21 cellular contexts compared by ENCODE assay signal in the genomic region with DNA sequence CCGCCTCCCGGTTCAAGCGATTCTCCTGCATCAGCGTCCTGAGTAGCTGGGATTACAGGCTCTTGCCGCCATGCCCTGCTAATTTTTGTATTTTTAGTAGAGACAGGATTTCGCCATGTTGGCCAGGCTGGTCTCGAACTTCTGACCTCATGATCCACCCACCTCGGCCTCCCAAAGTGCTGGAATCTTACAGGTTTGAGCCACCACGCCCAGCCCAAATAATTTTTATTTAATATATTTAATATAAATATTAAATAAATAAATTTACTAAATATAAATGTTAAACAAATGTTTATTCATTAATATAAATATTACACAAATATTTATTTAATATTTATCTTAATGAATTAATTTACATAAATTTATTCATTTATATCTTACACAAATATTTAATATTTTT.
A peak's percentile ranks its signal among the peaks of the same experiment; 100 is the strongest.
DNase-seq lines count a peak whose midpoint lies in the region; ATAC-seq and TF ChIP-seq lines count a peak whose summit lies in the region.
"Had no signal": no experiment of that assay in that cellular context is flagged by ENCODE, and none has a peak within 500 bp of the region (broad histone marks: within the 10 kb centered on the region; RNA-seq: fewer than 3 reads in every experiment).

No MANE protein-coding gene starts in this region.

- TF ChIP-seq CTCF in endodermal cell (conservative IDR thresholded peaks at IDR 0.05) = no peak
- TF ChIP-seq CTCF in spleen (IDR thresholded peaks at IDR 0.05 in 8 of 11, conservative IDR thresholded peaks at IDR 0.05 in 3 of 11) = no peak
- TF ChIP-seq CTCF in lower lobe of right lung (IDR thresholded peaks at IDR 0.05) = no peak

- intact Hi-C loops in spleen (cut with DNase I; ENCODE audit: low total_unique reads) = no loop called here
- intact Hi-C loops in lower lobe of right lung (cut with DNase I) = no loop called here

- H3K27ac ChIP-seq in endodermal cell (ENCODE audit: low read depth, low read length) = no peak overlapping the region
- H3K27ac ChIP-seq in spleen = no peak overlapping the region
- H3K27ac ChIP-seq in lower lobe of right lung = no peak overlapping the region
- H3K27ac ChIP-seq: A549; BLaER1 treated with 17β-estradiol and CSF1 and Interleukin-3, amounts not matched to agents 10 nM and 100 nM; GM23248 had no signal

- H3K9ac ChIP-seq in endodermal cell (ENCODE audit: extremely low read depth, low read length, poor library complexity, severe bottlenecking) = no peak overlapping the region
- H3K9ac ChIP-seq: BLaER1 treated with 17β-estradiol and CSF1 and Interleukin-3, amounts not matched to agents 10 nM and 100 nM; GM23248 had no signal

- H3K9me3 ChIP-seq in endodermal cell (ENCODE audit: control insufficient read depth, low read length) (no peaks in the 10 kb centered on the region), spleen (peaks cover 0 to 17% (median 0%) of the 10 kb centered on the region in 8 donors), lower lobe of right lung (no peaks in the 10 kb centered on the region)
- H3K9me3 ChIP-seq: A549, BE2C had no signal

- no peak for TF ChIP-seq POLR2A in spleen (IDR thresholded peaks at IDR 0.05)

- DNase-seq in stimulated activated CD4-positive, alpha-beta T cell treated with anti-CD3 and anti-CD28 coated beads, Interleukin-15, amount 100 ng/mL, for 24 hours = peak; percentile 7
- no peak for DNase-seq in stimulated activated CD4-positive, alpha-beta T cell treated with anti-CD3 and anti-CD28 coated beads, Interleukin-2, amount 100 ng/mL, for 24 hours
- peak; percentile 22 for DNase-seq in endodermal cell
- DNase-seq in spleen = peak; percentile 1
- no peak for DNase-seq in lower lobe of right lung
- DNase-seq in SIG-M5 (lab: John Stamatoyannopoulos, UW) = no peak
- DNase-seq: 8988T; ACHN; AML-193; BE2C; CD4-positive, alpha-beta T cell; CD8-positive, alpha-beta memory T cell; DMS53; DMS79 treated with DMSO at 0.1 percent for 48 hours; GM23248; H9 had no signal

- H3K4me1 Mint-ChIP-seq in endodermal cell = no peaks in the 10 kb centered on the region
- H3K4me1 Mint-ChIP-seq: CD14-positive monocyte; CD8-positive, alpha-beta memory T cell had no signal

- no peak overlapping the region for H3K27ac Mint-ChIP-seq in endodermal cell
- H3K27ac Mint-ChIP-seq: CD14-positive monocyte; CD4-positive, alpha-beta T cell; CD8-positive, alpha-beta memory T cell; H9 had no signal

- no peak overlapping the region for H3K4me3 Mint-ChIP-seq in endodermal cell
- H3K4me3 Mint-ChIP-seq: CD14-positive monocyte; CD4-positive, alpha-beta T cell; CD8-positive, alpha-beta memory T cell; H9 had no signal

- H3K4me3 ChIP-seq in endodermal cell (ENCODE audit: low read length) (no peak overlapping the region), spleen (no peak overlapping the region), lower lobe of right lung (no peak overlapping the region)
- H3K4me3 ChIP-seq: A549; BLaER1 treated with 17β-estradiol and CSF1 and Interleukin-3, amounts not matched to agents 10 nM and 100 nM; GM23248 had no signal

- 85 to 95% methylated on average over 7 to 8 of the region's 9 CpGs for WGBS in endodermal cell (ENCODE audit: insufficient coverage in 1 of 2, insufficient read length in 1 of 2), 2 experiments
- 79 to 93% (median 87%) methylated on average over 9 of the region's 9 CpGs for WGBS in spleen, 5 donors

- H3K36me3 ChIP-seq in endodermal cell (ENCODE audit: control insufficient read depth, insufficient read depth, low read length) (no peaks in the 10 kb centered on the region), spleen (no peaks in the 10 kb centered on the region), lower lobe of right lung (no peaks in the 10 kb centered on the region)
- H3K36me3 ChIP-seq: BE2C; BLaER1 treated with 17β-estradiol and CSF1 and Interleukin-3, amounts not matched to agents 10 nM and 100 nM had no signal

- H3K27me3 ChIP-seq in endodermal cell (ENCODE audit: control insufficient read depth, insufficient read depth, low read length, poor library complexity, severe bottlenecking) (no peaks in the 10 kb centered on the region), spleen (replicated peaks in 1 of 7) (no peaks in the 10 kb centered on the region), lower lobe of right lung (ENCODE audit: low read depth) (no peaks in the 10 kb centered on the region)
- H3K27me3 ChIP-seq: BE2C; BLaER1 treated with 17β-estradiol and CSF1 and Interleukin-3, amounts not matched to agents 10 nM and 100 nM had no signal

- H3K9me3 Mint-ChIP-seq in endodermal cell = no peaks in the 10 kb centered on the region

- ATAC-seq in HG03095 (IDR thresholded peaks at IDR 0.05; ENCODE audit: unreplicated experiment) (no peak), lower lobe of right lung (no peak)
- ATAC-seq: A549, HCT116 had no signal

- H3K27me3 Mint-ChIP-seq in endodermal cell (ENCODE audit: insufficient read depth) = peaks cover 2% of the 10 kb centered on the region
- H3K27me3 Mint-ChIP-seq: CD8-positive, alpha-beta memory T cell had no signal

- no peaks in the 10 kb centered on the region for H3K36me3 Mint-ChIP-seq in endodermal cell (ENCODE audit: low read depth)
- H3K36me3 Mint-ChIP-seq: CD14-positive monocyte had no signal

- H3K4me1 ChIP-seq in endodermal cell (ENCODE audit: control insufficient read depth, insufficient read depth, low read length) (no peaks in the 10 kb centered on the region), spleen (no peaks in the 10 kb centered on the region), lower lobe of right lung (no peaks in the 10 kb centered on the region)
- H3K4me1 ChIP-seq: A549; BE2C; BLaER1 treated with 17β-estradiol and CSF1 and Interleukin-3, amounts not matched to agents 10 nM and 100 nM had no signal

Comparison
In these comparisons a context has a peak if more than half of its experiments do, and no peak if none do; other contexts are left out.
1. DNase-seq: peak in stimulated activated CD4-positive, alpha-beta T cell treated with anti-CD3 and anti-CD28 coated beads, Interleukin-15, amount 100 ng/mL, for 24 hours (single experiment), endodermal cell (single experiment) and spleen (single experiment); none in stimulated activated CD4-positive, alpha-beta T cell treated with anti-CD3 and anti-CD28 coated beads, Interleukin-2, amount 100 ng/mL, for 24 hours (0 of 2), lower lobe of right lung (single experiment) and SIG-M5 (single experiment).